Comparison of ENCODE assay signal across 7 cellular contexts in the genomic region with DNA sequence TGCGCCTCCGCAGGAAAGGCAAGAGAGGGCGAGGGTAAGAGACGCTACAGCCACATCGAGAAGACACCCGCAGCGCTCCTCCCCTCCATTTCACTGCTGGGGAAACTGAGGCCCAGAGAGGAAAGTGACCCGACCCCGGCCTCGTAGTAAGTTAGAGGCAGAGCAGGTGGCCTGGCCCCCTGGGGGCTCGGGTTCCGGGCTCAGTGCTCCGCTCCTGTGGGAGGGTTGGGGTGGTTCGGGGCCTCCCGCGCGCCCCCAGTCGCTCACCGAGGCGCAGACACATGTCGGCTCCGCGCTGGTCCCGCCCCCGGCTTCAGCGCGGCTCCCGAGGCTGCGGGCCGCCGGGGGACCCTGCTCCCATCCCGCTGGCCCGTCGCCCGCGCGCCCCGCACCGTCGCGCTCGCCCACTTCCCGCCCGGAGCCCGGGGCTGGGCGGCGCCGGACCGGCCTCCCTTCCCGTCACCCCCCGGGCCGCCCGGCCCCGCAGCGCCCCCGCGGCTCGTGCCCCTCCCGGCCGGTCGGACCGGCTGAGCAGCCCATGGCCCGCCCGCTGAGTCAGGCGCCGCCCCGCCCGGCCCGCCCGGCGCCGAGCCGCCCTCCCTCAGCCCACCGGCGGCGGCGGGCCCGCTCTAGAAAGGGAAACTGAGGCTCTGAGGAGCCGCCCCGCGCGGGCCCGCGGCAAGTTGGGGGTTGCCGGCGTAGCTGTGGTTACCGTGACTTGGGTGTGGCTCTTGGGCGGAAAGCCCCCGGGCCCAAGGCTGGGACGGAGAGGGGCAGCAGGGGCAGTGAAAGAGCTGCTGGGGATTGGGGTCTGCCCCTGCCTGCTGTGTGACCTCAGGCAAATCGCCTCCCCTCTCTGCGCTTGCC. TPM values are rescaled to one million over a fixed set of nuclear protein-coding genes. Genes with fewer than 3 reads are reported as not detected.
DNase-seq lines count a peak whose midpoint lies in the region; ATAC-seq, FAIRE-seq and TF ChIP-seq lines count a peak whose summit lies in the region.

Gene TMEM54, minus strand, starts transcription at position 434 of the 867 bp plus-strand sequence. Its CDS starts 151 bp downstream, at position 283.

- H3K36me3 ChIP-seq in bronchial epithelial cell (ENCODE audit: control insufficient read depth, insufficient read depth, low read length) (no peaks in the 10 kb centered on the region), stomach (peaks cover 0 to 19% (median 9%) of the 10 kb centered on the region in 4 donors)

- TF ChIP-seq POLR2A in stomach (IDR thresholded peaks at IDR 0.05) = no peak

- in situ Hi-C loops in KBM-7 (cut with MboI; ENCODE audit: low pct_unique_long_range_greater_than_20kb, low sequenced_read_pairs) = no loop called here

- H3K4me1 ChIP-seq in stomach = peaks cover 17 to 37% (median 30%) of the 10 kb centered on the region in 4 donors

- TF ChIP-seq EP300 in stomach (IDR thresholded peaks at IDR 0.05) = no peak

- H3K27me3 ChIP-seq in bronchial epithelial cell (ENCODE audit: control insufficient read depth, insufficient read depth, low read length) (no peaks in the 10 kb centered on the region), stomach (peaks cover 0 to 30% (median 3%) of the 10 kb centered on the region in 3 donors)

- peak; percentile 79 for ATAC-seq in left lobe of liver

- DNase-seq in GM03348 (ENCODE audit: low spot score) (peak; percentile 92), NCI-H1930 (lab: John Stamatoyannopoulos, UW) (peak; percentile 21 to 69), bronchial epithelial cell (ENCODE audit: low read depth) (peak; percentile 37), left lobe of liver (ENCODE audit: low spot score) (no peak), stomach (peak; percentile 86), NCI-H1048 (lab: John Stamatoyannopoulos, UW) (no peak), KBM-7 (no peak)

- H3K9me3 ChIP-seq in stomach = no peaks in the 10 kb centered on the region

- intact Hi-C loops in stomach (cut with DNase I; ENCODE audit: low total_unique reads) = no loop called here

- H3K27ac ChIP-seq in stomach = peak within 1 kb of the TSS; percentile 86 to 91 (median 87)

- peak within 1 kb of the TSS; percentile 85 for H3K4me3 ChIP-seq in bronchial epithelial cell (ENCODE audit: low read depth, low read length)
- peak within 1 kb of the TSS; percentile 72 to 77 (median 75) for H3K4me3 ChIP-seq in stomach

- TF ChIP-seq CTCF in bronchial epithelial cell (IDR thresholded peaks at IDR 0.05; ENCODE audit: insufficient read depth, low read length, severe bottlenecking) (peak; percentile 13), stomach (IDR thresholded peaks at IDR 0.05) (peak in 1 of 7 experiments; percentile 2)

- no peak for FAIRE-seq in bronchial epithelial cell (lab: Jason Lieb, UNC)

- 1 to 2% (median 1%) methylated on average over 43 to 92 of the region's 92 CpGs for WGBS in stomach, 5 donors

RNA-seq across cellular contexts. Expression of gene TMEM54, which starts in this region (rescaled TPM):
- total RNA-seq in bronchial epithelial cell (112 and 167 TPM in 2 replicates), left lobe of liver (6.1 TPM), stomach (100 to 1,000 TPM in 3 of 5 donors, 10 to 100 TPM in 2; 34.9 to 408 (median 195) TPM)
- polyA plus RNA-seq in stomach = 100 to 1,000 TPM; 104 to 249 (median 122) TPM

Comparison
In these comparisons a context has a peak if more than half of its experiments do, and no peak if none do; other contexts are left out.
1. DNase-seq: peak in GM03348 (single experiment), NCI-H1930 (2 of 2), bronchial epithelial cell (single experiment) and stomach (single experiment); none in left lobe of liver (single experiment), NCI-H1048 (single experiment) and KBM-7 (single experiment).